Comparison of ENCODE assay signal across 20 cellular contexts in the genomic region with DNA sequence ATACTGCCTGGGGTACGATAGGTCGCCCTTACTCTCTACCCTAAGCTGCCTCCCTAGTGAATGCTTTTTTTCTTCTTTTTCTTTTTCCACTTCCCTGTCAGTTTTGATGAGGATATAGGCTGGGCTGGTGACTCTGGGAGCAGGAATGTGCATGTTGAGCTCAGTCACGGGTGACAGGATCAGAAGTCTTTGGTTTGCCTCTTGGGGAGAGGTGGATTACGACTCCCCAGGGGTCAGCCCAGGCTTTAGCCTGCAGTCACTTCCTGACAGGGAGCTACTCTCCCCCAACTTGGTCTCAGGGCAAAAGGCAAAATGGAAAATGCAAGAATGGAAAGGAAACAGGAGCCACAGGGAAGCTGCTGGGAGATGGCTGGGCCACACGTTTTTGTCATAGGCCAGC. TPM values are rescaled to one million over a fixed set of nuclear protein-coding genes. Genes with fewer than 3 reads are reported as not detected.
DNase-seq lines count a peak whose midpoint lies in the region; ATAC-seq and TF ChIP-seq lines count a peak whose summit lies in the region.
"Had no signal": no experiment of that assay in that cellular context is flagged by ENCODE, and none has a peak within 500 bp of the region (broad histone marks: within the 10 kb centered on the region; RNA-seq: fewer than 3 reads in every experiment).

No MANE protein-coding gene starts in this region.

- H3K4me2 ChIP-seq in osteoblast (ENCODE audit: insufficient read depth, low read length), result peak overlapping the region; percentile 23
- H3K4me2 ChIP-seq: KMS-11 had no signal

- no peaks in the 10 kb centered on the region for H3K4me1 ChIP-seq in osteoblast (ENCODE audit: insufficient read depth, low read length)
- H3K4me1 ChIP-seq in upper lobe of right lung, result no peaks in the 10 kb centered on the region
- H3K4me1 ChIP-seq in aorta (ENCODE audit: control insufficient read depth in 1 of 2, insufficient read depth in 2 of 2, low read length in 2 of 2), result no peaks in the 10 kb centered on the region
- H3K4me1 ChIP-seq: prostate gland, tibial nerve had no signal

- TF ChIP-seq CTCF in epithelial cell of proximal tubule (conservative IDR thresholded peaks at IDR 0.05; ENCODE audit: low read depth, low read length) (no peak), osteoblast (IDR thresholded peaks at IDR 0.05; ENCODE audit: extremely low read depth, low read depth, low read length) (no peak), upper lobe of right lung (IDR thresholded peaks at IDR 0.05) (no peak)

- intact Hi-C loops in upper lobe of right lung (cut with DNase I) (no loop called here), aorta (cut with DNase I) (no loop called here)

- no peaks in the 10 kb centered on the region for H3K27me3 ChIP-seq in MG63
- H3K27me3 ChIP-seq in osteoblast (ENCODE audit: insufficient read depth, low read length), result no peaks in the 10 kb centered on the region
- no peaks in the 10 kb centered on the region for H3K27me3 ChIP-seq in upper lobe of right lung
- H3K27me3 ChIP-seq in aorta (ENCODE audit: control insufficient read depth in 1 of 2, insufficient read depth in 2 of 2, low read length in 1 of 2), result peaks cover 0 to under 1% of the 10 kb centered on the region in 2 donors
- H3K27me3 ChIP-seq: tibial nerve had no signal

- no peaks in the 10 kb centered on the region for H3K79me2 ChIP-seq in osteoblast (ENCODE audit: insufficient read depth, low read length)

- ATAC-seq in upper lobe of right lung (no peak), aorta (ENCODE audit: low FRiP score) (no peak), GM19463 (IDR thresholded peaks at IDR 0.05; ENCODE audit: unreplicated experiment) (no peak)
- ATAC-seq: activated T-helper 17 cell treated with anti-CD3 and anti-CD28 coated beads, Interleukin-2, amount 50 U/mL, for 72 hours; mucosa of descending colon had no signal

- H2AFZ ChIP-seq in osteoblast (ENCODE audit: low read length), result no peak overlapping the region

- H3K27ac ChIP-seq in osteoblast (ENCODE audit: low read depth, low read length), result no peak overlapping the region
- H3K27ac ChIP-seq in upper lobe of right lung, result no peak overlapping the region
- no peak overlapping the region for H3K27ac ChIP-seq in aorta (ENCODE audit: low read depth in 1 of 2, low read length in 2 of 2)
- H3K27ac ChIP-seq: KMS-11, prostate gland, tibial nerve had no signal

- 20 to 39% methylated on average over 5 of the region's 5 CpGs for WGBS in aorta, 2 donors

- H3K9me3 ChIP-seq in MG63 (no peaks in the 10 kb centered on the region), osteoblast (ENCODE audit: low read depth, low read length) (no peaks in the 10 kb centered on the region), upper lobe of right lung (no peaks in the 10 kb centered on the region), aorta (ENCODE audit: control insufficient read depth, low read length) (peaks cover 1% of the 10 kb centered on the region)
- H3K9me3 ChIP-seq: mucosa of descending colon, prostate gland, tibial nerve had no signal

- DNase-seq in EH (ENCODE audit: low read depth), result peak; percentile 46
- peak; percentile 64 for DNase-seq in MG63
- DNase-seq in epithelial cell of proximal tubule (ENCODE audit: low read depth), result peak; percentile 80
- DNase-seq in osteoblast (ENCODE audit: insufficient read length, low spot score, missing footprints), result peak; percentile 68
- DNase-seq in upper lobe of right lung, result no peak
- no peak for DNase-seq in SIG-M5 treated with dmso at 0.1 percent for 504 hours (lab: John Stamatoyannopoulos, UW; ENCODE audit: unreplicated experiment)
- DNase-seq in aorta, result no peak
- DNase-seq: activated CD4-positive, alpha-beta T cell treated with anti-CD3 and anti-CD28 coated beads, Interleukin-2, amount 50 U/mL, for 1 hour; amygdala; C1 segment of cervical spinal cord; immature natural killer cell; mucosa of descending colon; NCI-H187 treated with DMSO at 0.1 percent for 48 hours; NCI-H526; RPMI8226 had no signal

- H3K36me3 ChIP-seq in MG63 (no peaks in the 10 kb centered on the region), osteoblast (ENCODE audit: insufficient read depth, low read length) (no peaks in the 10 kb centered on the region), upper lobe of right lung (no peaks in the 10 kb centered on the region), aorta (ENCODE audit: control insufficient read depth in 1 of 2, insufficient read depth in 2 of 2, low read length in 1 of 2) (no peaks in the 10 kb centered on the region)
- H3K36me3 ChIP-seq: prostate gland, tibial nerve had no signal

- no peak overlapping the region for H3K4me3 ChIP-seq in MG63
- no peak overlapping the region for H3K4me3 ChIP-seq in epithelial cell of proximal tubule (ENCODE audit: low read depth, low read length)
- H3K4me3 ChIP-seq in osteoblast (ENCODE audit: insufficient read depth, low read length), result no peak overlapping the region
- H3K4me3 ChIP-seq in upper lobe of right lung, result no peak overlapping the region
- H3K4me3 ChIP-seq in aorta (ENCODE audit: low read length in 2 of 2), result no peak overlapping the region
- H3K4me3 ChIP-seq: mucosa of descending colon, prostate gland, tibial nerve had no signal

- no peaks in the 10 kb centered on the region for H4K20me1 ChIP-seq in osteoblast (ENCODE audit: insufficient read depth, low read length)

RNA-seq across cellular contexts. Expression of a gene that starts 57.3 kb away (rescaled TPM):
- total RNA-seq in MG63 (2014; rRNA removed; shearing (Covaris generic); ENCODE audit: low replicate concordance), result 5.9 and 20.0 TPM in 2 replicates
- 1.3 and 2.5 TPM in 2 replicates for total RNA-seq in epithelial cell of proximal tubule
- total RNA-seq in osteoblast, result 12.3 and 13.3 TPM in 2 replicates
- 20.3 TPM for total RNA-seq in upper lobe of right lung
- 10 to 100 TPM in 1 of 2 donors, 1 to 10 TPM in 1; 4.8 to 15.9 TPM for total RNA-seq in aorta
- polyA plus RNA-seq in aorta, result 10 to 100 TPM in 1 of 2 donors, 1 to 10 TPM in 1; 8.6 to 22.5 TPM

Comparison
In these comparisons a context has a peak if more than half of its experiments do, and no peak if none do; other contexts are left out.
1. DNase-seq: peak in EH (single experiment), MG63 (single experiment), epithelial cell of proximal tubule (single experiment) and osteoblast (single experiment); none in upper lobe of right lung (single experiment), SIG-M5 treated with dmso at 0.1 percent for 504 hours (single experiment) and aorta (0 of 2).